Comparison of ENCODE assay signal across 8 cellular contexts in the genomic region with DNA sequence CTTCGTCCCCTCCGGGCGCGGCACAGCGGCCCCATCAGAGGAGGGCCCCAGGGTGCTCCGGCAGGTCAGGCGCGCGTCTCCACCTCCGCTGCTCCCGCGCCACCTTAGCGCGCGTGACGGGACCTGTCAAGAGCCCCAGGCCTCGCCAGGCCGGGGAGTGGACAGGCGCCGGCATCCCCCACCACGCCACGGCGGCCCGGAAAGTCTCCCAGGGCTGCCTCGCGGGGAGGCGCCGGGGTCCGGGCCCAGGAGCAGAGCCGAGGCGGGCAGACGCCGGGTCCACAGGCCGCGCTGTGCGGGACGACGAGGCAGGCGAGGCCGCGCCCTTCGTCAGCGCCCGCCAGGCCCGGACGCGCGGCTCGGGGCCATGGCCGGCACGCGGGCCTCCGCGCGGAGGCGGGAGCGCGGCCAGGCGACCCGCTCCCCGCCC. TPM values are rescaled to one million over a fixed set of nuclear protein-coding genes. Genes with fewer than 3 reads are reported as not detected.
DNase-seq lines count a peak whose midpoint lies in the region; ATAC-seq, FAIRE-seq and TF ChIP-seq lines count a peak whose summit lies in the region.

No MANE protein-coding gene starts in this region.

- H3K4me1 ChIP-seq in K562 (replicated peaks in 1 of 2; ENCODE audit: control insufficient read depth in 2 of 2, insufficient read depth in 2 of 2, low read length in 2 of 2): peaks cover 11 to 17% of the 10 kb centered on the region in 2 experiments; a peak in 3 of 5 replicates

- POLR2A ChIA-PET in K562 (lab: Yijun Ruan, JAX): interaction anchor here (0.6 to 1.9 kb wide), 4 partner anchors 13 to 322 kb away, joined by 4 read pairs; no protein-coding TSS in a partner anchor

- H3K9me1 ChIP-seq in K562 (ENCODE audit: control insufficient read depth, insufficient read depth, low read length): no peaks in the 10 kb centered on the region

- H3F3A ChIP-seq in SU-DHL-6 (ENCODE audit: insufficient read depth): peaks cover 9% of the 10 kb centered on the region; the same call in 1 of the 2 replicates

- H3K9me3 ChIP-seq in SU-DHL-6 (ENCODE audit: insufficient read depth, low read length): no peaks in the 10 kb centered on the region
- H3K9me3 ChIP-seq in K562 (replicated peaks; ENCODE audit: control insufficient read depth, insufficient read depth, low read depth, low read length): no peaks in the 10 kb centered on the region

- no peak for TF ChIP-seq POLR2A in K562 (conservative IDR thresholded peaks at IDR 0.05)

- peak; percentile 35 for ATAC-seq in HG03095 (IDR thresholded peaks at IDR 0.05; ENCODE audit: unreplicated experiment)
- ATAC-seq in K562: peak; percentile 53

- CTCF ChIA-PET in K562 (lab: Yijun Ruan, JAX; ENCODE audit: low intra/inter-chr PET ratio): interaction anchor here (0.6 kb wide), 1 partner anchor 1746 kb away, joined by 4 read pairs; no protein-coding TSS in a partner anchor

- H3K27me3 ChIP-seq in SU-DHL-6 (ENCODE audit: low read length) (no peaks in the 10 kb centered on the region), K562 (ENCODE audit: control insufficient read depth in 2 of 2, insufficient read depth in 2 of 2, low read length in 2 of 2) (no peaks in the 10 kb centered on the region)

- BruUV-seq in K562 (replicated peaks; lab: Mats Ljungman, UMichigan): no TSS peak

- 0% methylated on average over 22 of the region's 61 CpGs for WGBS in K562 (ENCODE audit: insufficient coverage, low coverage, missing lambda C conversion rate)

- peaks cover 16% of the 10 kb centered on the region for H4K20me1 ChIP-seq in SU-DHL-6 (ENCODE audit: low read depth, low read length)
- H4K20me1 ChIP-seq in K562 (replicated peaks; ENCODE audit: control insufficient read depth, insufficient read depth, low read length): no peaks in the 10 kb centered on the region

- no peak for FAIRE-seq in K562 (lab: Jason Lieb, UNC)

- no peaks in the 10 kb centered on the region for H3K36me3 ChIP-seq in SU-DHL-6 (ENCODE audit: low read length)
- no peaks in the 10 kb centered on the region for H3K36me3 ChIP-seq in K562 (ENCODE audit: control insufficient read depth, insufficient read depth, low read length)

- no peak for TF ChIP-seq EP300 in K562 (IDR thresholded peaks at IDR 0.05; ENCODE audit: low read length)

- H2AFZ ChIP-seq in SU-DHL-6 (ENCODE audit: low read depth, low read length, severe bottlenecking): no peak overlapping the region
- H2AFZ ChIP-seq in K562 (ENCODE audit: low read depth, low read length): peak overlapping the region; percentile 70

- in situ Hi-C loops in K562 (cut with MboI): no loop called here

- H3K9ac ChIP-seq in SU-DHL-6 (ENCODE audit: low read length) (peak overlapping the region; percentile 80), K562 (ENCODE audit: insufficient read depth in 1 of 2, low read depth in 2 of 2, low read length in 2 of 2) (peak overlapping the region; percentile 84 to 85; a peak in 3 of 4 replicates)

- no peak for TF ChIP-seq CTCF in SU-DHL-6 (IDR thresholded peaks at IDR 0.05; ENCODE audit: insufficient read depth, low read length, poor library complexity, severe bottlenecking)
- no peak for TF ChIP-seq CTCF in K562 (IDR thresholded peaks at IDR 0.05 in 2 of 3, conservative IDR thresholded peaks at IDR 0.05 in 1 of 3; ENCODE audit: insufficient read depth in 2 of 3, low read depth in 1 of 3, low read length in 3 of 3)

- H3K4me3 ChIP-seq in SU-DHL-6 (ENCODE audit: insufficient read depth, low read length, poor library complexity, severe bottlenecking) (peak overlapping the region; percentile 75), K562 (peak overlapping the region; percentile 53)

- peaks cover 51% of the 10 kb centered on the region for H3K79me2 ChIP-seq in SU-DHL-6 (ENCODE audit: insufficient read depth, low read length)
- peaks cover 34% of the 10 kb centered on the region for H3K79me2 ChIP-seq in K562 (ENCODE audit: control insufficient read depth, insufficient read depth, low read length)

- H3K4me2 ChIP-seq in SU-DHL-6 (ENCODE audit: low read depth, low read length, poor library complexity, severe bottlenecking) (peak overlapping the region; percentile 92), K562 (ENCODE audit: insufficient read depth, low read length) (peak overlapping the region; percentile 69; the same call in 1 of the 2 replicates)

- H3K9me2 ChIP-seq in SU-DHL-6 (replicated peaks; ENCODE audit: insufficient read depth, low read length): no peaks in the 10 kb centered on the region

- DNase-seq in activated gamma-delta T cell treated with Interleukin-2 at 50 U/mL for 16 hours: peak; percentile 26
- DNase-seq in activated gamma-delta T cell (lab: John Stamatoyannopoulos, UW): no peak
- DNase-seq in K562 (ENCODE audit: extremely low read depth in 1 of 4, low spot score in 3 of 4): peak in 2 of 4 experiments; percentile 31 to 36
- DNase-seq in iPS-NIHi7 (ENCODE audit: extremely low spot score): peak; percentile 57
- peak; percentile 32 for DNase-seq in stimulated activated CD4-positive, alpha-beta T cell treated with anti-CD3 and anti-CD28 coated beads, Interleukin-12 subunit alpha, Interleukin-12 subunit beta, amount 100 ng/mL, for 4 hours
- no peak for DNase-seq in SKM-1 (lab: John Stamatoyannopoulos, UW; ENCODE audit: unreplicated experiment)

- H3K27ac ChIP-seq in SU-DHL-6 (ENCODE audit: low read depth, low read length): peak overlapping the region; percentile 74; the same call in 1 of the 2 replicates
- H3K27ac ChIP-seq in K562 (ENCODE audit: extremely low read depth, low read depth, low read length): peak overlapping the region; percentile 67; the same call in 2 of the 3 replicates

- TF ChIP-seq RAD21 in K562 (CRISPR knock-in tag; conservative IDR thresholded peaks at IDR 0.05 in 1 of 2, IDR thresholded peaks at IDR 0.05 in 1 of 2): no peak

- intact Hi-C loops in K562 (cut with micrococcal nuclease): no loop called here

TF ChIP-seq in K562, 482 proteins besides CTCF, POLR2A, EP300 and RAD21 (continues in another document):
- TF ChIP-seq TEAD1 (CRISPR knock-in tag; IDR thresholded peaks at IDR 0.05) (0 out of 4 replicates have a peak, but pooled peaks of 1 of the 2 experiments have one; percentile 28), IRF9 (tag; IDR thresholded peaks at IDR 0.05) (no peak)

RNA-seq across cellular contexts. Expression of gene DICER1, which starts 0.5 kb away (rescaled TPM):
- 10.7 and 41.2 TPM in 2 replicates for total RNA-seq in K562 (2011; cell fraction: chromatin; rRNA removed; ENCODE audit: low replicate concordance)
- total RNA-seq in K562 (2011; cell fraction: nucleolus; rRNA removed): 5.5 and 10.3 TPM in 2 replicates
- 13.1 and 16.9 TPM in 2 replicates for total RNA-seq in K562 (2011; cell fraction: nucleoplasm; rRNA removed)
- total RNA-seq in K562 (2014; rRNA removed) (12.2 and 17.8 TPM in 2 replicates), K562 (2014; rRNA removed; fragmentation: Illumina TruSeq; extraction: Trizol) (16.1 and 17.5 TPM in 2 replicates), K562 (2015; rRNA removed; fragmentation: Illumina TruSeq; extraction: Trizol) (17.7 and 19.2 TPM in 2 replicates), K562 (2021) (16.2 and 17.5 TPM in 2 replicates)
- polyA plus RNA-seq in K562 (2011; rRNA removed) (16.7 and 23.2 TPM in 2 replicates), K562 (2014; fragmentation: Illumina TruSeq; extraction: Trizol) (12.4 and 13.6 TPM in 2 replicates), K562 (2014; fragmentation: Nextera tagmentation; extraction: Ambion mirVana) (1 to 10 TPM; 2.5 to 2.6 TPM), K562 (2014; rRNA removed) (7.0 and 7.1 TPM in 2 replicates)
- 5.2 and 8.4 TPM in 2 replicates for polyA plus RNA-seq in K562 (2011; cell fraction: cytosol; rRNA removed)
- polyA plus RNA-seq in K562 (2011; cell fraction: nucleus; rRNA removed): 29.6 and 29.9 TPM in 2 replicates
- 7.9 and 8.5 TPM in 2 replicates for polyA plus RNA-seq in K562 (2012)
- 42.8 and 48.0 TPM in 2 replicates for polyA minus RNA-seq in K562 (2011; rRNA and poly(A)+ RNA removed)
- 23.4 and 37.7 TPM in 2 replicates for polyA minus RNA-seq in K562 (2011; cell fraction: cytosol; rRNA and poly(A)+ RNA removed)
- 21.7 and 39.8 TPM in 2 replicates for polyA minus RNA-seq in K562 (2011; cell fraction: nucleus; rRNA and poly(A)+ RNA removed)

Comparison
In these comparisons a context has a peak if more than half of its experiments do, and no peak if none do; other contexts are left out.
1. DNase-seq: peak in activated gamma-delta T cell treated with Interleukin-2 at 50 U/mL for 16 hours (single experiment), iPS-NIHi7 (single experiment) and stimulated activated CD4-positive, alpha-beta T cell treated with anti-CD3 and anti-CD28 coated beads, Interleukin-12 subunit alpha, Interleukin-12 subunit beta, amount 100 ng/mL, for 4 hours (single experiment); none in activated gamma-delta T cell (single experiment) and SKM-1 (single experiment).